In the genomic region with DNA sequence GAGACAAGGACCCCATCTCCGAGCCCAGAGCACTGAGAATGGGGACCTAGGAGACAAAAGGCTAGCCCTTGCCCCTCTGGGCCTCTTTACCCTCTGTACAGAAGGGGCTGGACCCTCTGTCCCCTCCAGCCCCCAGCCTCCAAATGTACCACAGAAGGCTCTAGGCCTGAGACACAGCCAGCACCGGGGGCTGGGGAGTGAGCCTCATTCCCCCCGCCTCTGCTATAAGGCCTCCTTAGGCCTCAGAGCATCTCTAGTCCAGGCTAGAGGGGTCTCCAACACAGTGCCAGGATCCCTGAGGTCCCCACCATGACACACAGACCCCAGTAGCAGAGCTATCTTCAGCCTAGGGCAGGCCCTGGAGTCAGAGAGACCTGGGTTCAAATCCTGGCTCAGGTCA, we compare ENCODE assay signal across 10 cellular contexts. TPM values are rescaled to one million over a fixed set of nuclear protein-coding genes. Genes with fewer than 3 reads are reported as not detected.
A peak's percentile ranks its signal among the peaks of the same experiment; 100 is the strongest.
DNase-seq lines count a peak whose midpoint lies in the region; ATAC-seq and TF ChIP-seq lines count a peak whose summit lies in the region.
"Had no signal": no experiment of that assay in that cellular context is flagged by ENCODE, and none has a peak within 500 bp of the region (broad histone marks: within the 10 kb centered on the region; RNA-seq: fewer than 3 reads in every experiment).

No MANE protein-coding gene starts in this region.

- TF ChIP-seq CTCF in HCT116 (IDR thresholded peaks at IDR 0.05 in 2 of 3, conservative IDR thresholded peaks at IDR 0.05 in 1 of 3; ENCODE audit: borderline replicate concordance in 1 of 3, insufficient read depth in 1 of 3, low read depth in 2 of 3, low read length in 2 of 3) (no peak), right atrium auricular region (IDR thresholded peaks at IDR 0.05) (no peak), spleen (IDR thresholded peaks at IDR 0.05 in 8 of 11, conservative IDR thresholded peaks at IDR 0.05 in 3 of 11) (no peak)

- WGBS in spleen, 5 donors: 79 to 93% (median 91%) methylated on average over 2 to 3 of the region's 3 CpGs; no CpG with 5 or more reads in 1 of the 5 donors

- TF ChIP-seq POLR2A in HCT116 (IDR thresholded peaks at IDR 0.05; ENCODE audit: borderline replicate concordance, extremely low read depth, insufficient read depth, insufficient read length) (no peak), spleen (IDR thresholded peaks at IDR 0.05) (no peak)

- peak overlapping the region; percentile 85 for H3K4me2 ChIP-seq in HCT116 (ENCODE audit: low read length)

- H3K27me3 ChIP-seq in HCT116 (ENCODE audit: insufficient read depth, low read length) (no peaks in the 10 kb centered on the region), right atrium auricular region (no peaks in the 10 kb centered on the region), spleen (replicated peaks in 1 of 7) (no peaks in the 10 kb centered on the region)

- peak overlapping the region; percentile 92 for H3K9ac ChIP-seq in HCT116 (ENCODE audit: low read length)

- H3K27ac ChIP-seq in HCT116 (ENCODE audit: low read depth, low read length) (peak overlapping the region; percentile 94), right atrium auricular region (peak overlapping the region; percentile 92), spleen (peak overlapping the region in 6 of 8 donors; percentile 89 to 96 (median 92))

- ATAC-seq in HCT116: no peak

- no peak overlapping the region for H3K27ac Mint-ChIP-seq in activated CD4-positive, alpha-beta memory T cell treated with anti-CD3 and anti-CD28 coated beads, Interleukin-2, amount 10 ng/mL, durations not matched to agents 7 days and 5 days

- H3K27me3 Mint-ChIP-seq in activated CD4-positive, alpha-beta memory T cell treated with anti-CD3 and anti-CD28 coated beads, Interleukin-2, amount 10 ng/mL, durations not matched to agents 7 days and 5 days: no peaks in the 10 kb centered on the region

- H4K20me1 ChIP-seq in HCT116 (ENCODE audit: insufficient read depth): no peaks in the 10 kb centered on the region

- H3K4me1 ChIP-seq in HCT116 (ENCODE audit: control insufficient read depth in 1 of 2, insufficient read depth in 2 of 2, low read length in 2 of 2): peaks cover 24 to 55% of the 10 kb centered on the region in 2 experiments
- peaks cover 0 to 72% of the 10 kb centered on the region in 2 donors for H3K4me1 ChIP-seq in right atrium auricular region
- peaks cover 12 to 97% (median 77%) of the 10 kb centered on the region in 6 donors for H3K4me1 ChIP-seq in spleen

- peaks cover 4% of the 10 kb centered on the region for H3K36me3 Mint-ChIP-seq in activated CD4-positive, alpha-beta memory T cell treated with anti-CD3 and anti-CD28 coated beads, Interleukin-2, amount 10 ng/mL, durations not matched to agents 7 days and 5 days (ENCODE audit: low read depth)

- RAD21 ChIA-PET in HCT116 (lab: Charles Lee; ENCODE audit: low non-redundant PET in 1 of 2, low total read pairs in 2 of 2, uncharacterized antibody in 2 of 2, unreplicated experiment in 2 of 2): no interaction called here

- H3K4me1 Mint-ChIP-seq in activated CD4-positive, alpha-beta memory T cell treated with anti-CD3 and anti-CD28 coated beads, Interleukin-2, amount 10 ng/mL, durations not matched to agents 7 days and 5 days: peaks cover 35% of the 10 kb centered on the region

- CTCF ChIA-PET in HCT116 (lab: Charles Lee): interaction anchor here (4.9 to 5.1 kb wide), 2 partner anchors 140 to 322 kb away, joined by 23 to 25 read pairs; no protein-coding TSS in a partner anchor
- CTCF ChIA-PET in activated CD4-positive, alpha-beta memory T cell treated with anti-CD3 and anti-CD28 coated beads, Interleukin-2, amount 10 ng/mL, durations not matched to agents 7 days and 5 days (lab: Charles Lee): interaction anchor here (0.7 to 4.5 kb wide), 11 partner anchors 9 to 323 kb away, joined by 3 to 42 read pairs (median 9); partner anchors contain the start of genes MORC2, RNF185, SELENOM and TUG1

- H3K79me2 ChIP-seq in HCT116 (ENCODE audit: insufficient read depth, low read length): peaks cover 54% of the 10 kb centered on the region

- peak overlapping the region; percentile 76 for H3K4me3 Mint-ChIP-seq in activated CD4-positive, alpha-beta memory T cell treated with anti-CD3 and anti-CD28 coated beads, Interleukin-2, amount 10 ng/mL, durations not matched to agents 7 days and 5 days

- H3K9me2 ChIP-seq in HCT116 (ENCODE audit: insufficient read depth): no peaks in the 10 kb centered on the region

- no TSS peak for BruUV-seq in HCT116 (replicated peaks; lab: Mats Ljungman, UMichigan)

- DNase-seq in HCT116 (ENCODE audit: low read depth, low spot score): no peak
- DNase-seq in activated CD4-positive, alpha-beta memory T cell treated with anti-CD3 and anti-CD28 coated beads, Interleukin-2, amount 10 ng/mL, durations not matched to agents 7 days and 5 days: no peak
- no peak for DNase-seq in right atrium auricular region (ENCODE audit: low spot score)
- no peak for DNase-seq in spleen
- DNase-seq in glomerular visceral epithelial cell (ENCODE audit: extremely low spot score): no peak
- DNase-seq in NCI-H1105 treated with DMSO at 0.1 percent for 48 hours (lab: John Stamatoyannopoulos, UW): no peak
- no peak for DNase-seq in iPS-NIHi7 (ENCODE audit: extremely low spot score)
- DNase-seq in activated CD4-positive, alpha-beta T cell treated with anti-CD3 and anti-CD28 coated beads, Interleukin-2, amount 50 U/mL, for 48 hours: no peak
- DNase-seq: GOT3, SHP77 treated with DMSO at 0.1 percent for 48 hours had no signal

- no peaks in the 10 kb centered on the region for H3K9me3 Mint-ChIP-seq in activated CD4-positive, alpha-beta memory T cell treated with anti-CD3 and anti-CD28 coated beads, Interleukin-2, amount 10 ng/mL, durations not matched to agents 7 days and 5 days

- no peak overlapping the region for H2AFZ ChIP-seq in HCT116 (ENCODE audit: low read depth, low read length, poor library complexity, severe bottlenecking)

- POLR2A ChIA-PET in HCT116 (lab: Charles Lee): interaction anchor here (2.0 kb wide), 1 partner anchor 10 kb away, joined by 4 read pairs; no protein-coding TSS in a partner anchor
- POLR2A ChIA-PET in activated CD4-positive, alpha-beta memory T cell treated with anti-CD3 and anti-CD28 coated beads, Interleukin-2, amount 10 ng/mL, durations not matched to agents 7 days and 5 days (lab: Charles Lee): interaction anchor here (1.4 to 4.1 kb wide), 6 partner anchors 21 to 451 kb away, joined by 3 to 40 read pairs (median 6); partner anchors contain the start of genes MORC2, SELENOM and TUG1

- no peak for TF ChIP-seq RAD21 in HCT116 (IDR thresholded peaks at IDR 0.05; ENCODE audit: low read depth)

- H3K4me3 ChIP-seq in HCT116 (replicated peaks in 1 of 2; ENCODE audit: low read depth in 1 of 2, low read length in 2 of 2): peak overlapping the region; percentile 78 to 80; a peak in 2 of 4 replicates
- H3K4me3 ChIP-seq in right atrium auricular region: peak overlapping the region in 1 of 2 donors; percentile 72
- peak overlapping the region in 6 of 8 donors; percentile 69 to 86 (median 78) for H3K4me3 ChIP-seq in spleen

- H3K36me3 ChIP-seq in HCT116 (ENCODE audit: control insufficient read depth in 1 of 2, insufficient read depth in 2 of 2, low read length in 2 of 2) (peaks cover 21 to 25% of the 10 kb centered on the region in 2 experiments; a peak in 3 of 4 replicates), right atrium auricular region (peaks cover 34% of the 10 kb centered on the region), spleen (peaks cover 0 to 57% (median 25%) of the 10 kb centered on the region in 6 donors)

- intact Hi-C loops in HCT116 (cut with micrococcal nuclease): loop anchor here (1.0 to 10.0 kb wide), 4 partner anchors 138 to 661 kb away; partner anchors contain the start of gene MTFP1
- intact Hi-C loops in spleen (cut with DNase I; ENCODE audit: low total_unique reads): loop anchor here (5.0 kb wide), 1 partner anchor 139 kb away; no protein-coding TSS in a partner anchor

- no peaks in the 10 kb centered on the region for H3K9me3 ChIP-seq in HCT116 (ENCODE audit: control insufficient read depth in 1 of 2, insufficient read depth in 1 of 2, low read depth in 1 of 2, low read length in 2 of 2)
- no peaks in the 10 kb centered on the region for H3K9me3 ChIP-seq in right atrium auricular region
- no peaks in the 10 kb centered on the region for H3K9me3 ChIP-seq in spleen

TF ChIP-seq in HCT116, 20 proteins besides CTCF, POLR2A, EP300 and RAD21:
- TF ChIP-seq SP1 (IDR thresholded peaks at IDR 0.05; ENCODE audit: low read depth) (no peak), EGR1 (IDR thresholded peaks at IDR 0.05; ENCODE audit: low read depth) (no peak)

RNA-seq across cellular contexts. Expression of gene SMTN, which starts 4.8 kb away (rescaled TPM):
- total RNA-seq in HCT116 (2021; ENCODE audit: unreplicated experiment) (148 TPM), right atrium auricular region (100 to 1,000 TPM in 1 of 2 donors, 10 to 100 TPM in 1; 81.4 to 183 TPM), spleen (100 to 1,000 TPM; 124 to 230 (median 159) TPM)
- 134 TPM in 2 replicates for polyA plus RNA-seq in HCT116 (2012)
- total RNA-seq in activated CD4-positive, alpha-beta memory T cell treated with anti-CD3 and anti-CD28 coated beads, Interleukin-2, amount 10 ng/mL, durations not matched to agents 7 days and 5 days: 10 to 100 TPM; 36.4 to 41.4 TPM
- polyA plus RNA-seq in spleen: 10 to 100 TPM; 21.2 to 88.9 (median 47.0) TPM

RNA-seq across cellular contexts. Expression of gene SELENOM, which starts 21.4 kb away (rescaled TPM):
- total RNA-seq in HCT116 (2021; ENCODE audit: unreplicated experiment) (65.6 TPM), right atrium auricular region (100 to 1,000 TPM; 133 to 358 TPM), spleen (10 to 100 TPM; 47.0 to 74.4 (median 66.7) TPM)
- 53.2 and 56.6 TPM in 2 replicates for polyA plus RNA-seq in HCT116 (2012)
- total RNA-seq in activated CD4-positive, alpha-beta memory T cell treated with anti-CD3 and anti-CD28 coated beads, Interleukin-2, amount 10 ng/mL, durations not matched to agents 7 days and 5 days: 1 to 10 TPM; 2.3 to 2.4 TPM
- polyA plus RNA-seq in spleen: 100 to 1,000 TPM; 119 to 151 (median 138) TPM

RNA-seq across cellular contexts. Expression of gene INPP5J, which starts 36.8 kb away (rescaled TPM):
- 8.9 TPM for total RNA-seq in HCT116 (2021; ENCODE audit: unreplicated experiment)
- 9.9 and 10.7 TPM in 2 replicates for polyA plus RNA-seq in HCT116 (2012)
- not detected for total RNA-seq in activated CD4-positive, alpha-beta memory T cell treated with anti-CD3 and anti-CD28 coated beads, Interleukin-2, amount 10 ng/mL, durations not matched to agents 7 days and 5 days
- 10 to 100 TPM; 17.6 to 26.3 TPM for total RNA-seq in right atrium auricular region
- total RNA-seq in spleen: under 1 TPM in 5 of 7 donors, not detected in 2; 0.23 to 0.87 (median 0.60) TPM
- polyA plus RNA-seq in spleen: under 1 TPM; 0.14 to 0.51 (median 0.33) TPM

RNA-seq across cellular contexts. Expression of gene PLA2G3, which starts 54.4 kb away (rescaled TPM):
- not detected for total RNA-seq in HCT116 (2021; ENCODE audit: unreplicated experiment)
- not detected in 2 replicates for polyA plus RNA-seq in HCT116 (2012)
- not detected for total RNA-seq in activated CD4-positive, alpha-beta memory T cell treated with anti-CD3 and anti-CD28 coated beads, Interleukin-2, amount 10 ng/mL, durations not matched to agents 7 days and 5 days
- total RNA-seq in right atrium auricular region: not detected
- not detected for total RNA-seq in spleen
- not detected for polyA plus RNA-seq in spleen

Comparison
In these comparisons a context has a peak if more than half of its experiments do, and no peak if none do; other contexts are left out.
1. RNA of gene SELENOM, which starts 21.4 kb away (total RNA-seq): 133 to 358 TPM in right atrium auricular region, 47.0 to 74.4 TPM in spleen and 65.6 TPM in HCT116 (single experiment); 2.3 to 2.4 TPM in activated CD4-positive, alpha-beta memory T cell treated with anti-CD3 and anti-CD28 coated beads, Interleukin-2, amount 10 ng/mL, durations not matched to agents 7 days and 5 days; every median in the first group is over 10 times any median in the second.
2. Peak in every context shown above with its lines, with median percentiles within 50 percentile points of each other: H3K27ac ChIP-seq.